Comparison of ENCODE assay signal across 1 cellular context in the genomic region with DNA sequence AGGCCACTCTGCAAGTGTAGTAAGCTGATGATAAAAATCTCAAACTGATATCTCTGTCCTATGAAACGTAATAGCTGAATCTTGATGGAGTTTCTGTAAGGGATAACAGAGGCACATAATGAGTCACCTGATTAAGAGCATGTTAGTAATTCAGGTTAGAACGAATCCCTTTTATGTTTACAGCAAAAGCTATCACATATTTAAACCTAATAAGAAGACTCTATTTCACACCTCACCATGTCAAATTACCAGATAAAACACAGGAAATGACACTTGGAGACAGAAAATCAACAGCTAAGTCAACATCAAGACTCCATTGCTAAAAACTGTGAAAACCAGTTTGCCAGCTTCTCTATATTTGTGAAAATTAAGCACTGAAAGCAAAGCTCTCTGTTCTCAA.
TF ChIP-seq lines count a peak whose summit lies in the region.

No MANE protein-coding gene starts in this region.

TF ChIP-seq in HepG2, 621 proteins besides CTCF, POLR2A, EP300 and RAD21:
- TF ChIP-seq, protein P1, sequence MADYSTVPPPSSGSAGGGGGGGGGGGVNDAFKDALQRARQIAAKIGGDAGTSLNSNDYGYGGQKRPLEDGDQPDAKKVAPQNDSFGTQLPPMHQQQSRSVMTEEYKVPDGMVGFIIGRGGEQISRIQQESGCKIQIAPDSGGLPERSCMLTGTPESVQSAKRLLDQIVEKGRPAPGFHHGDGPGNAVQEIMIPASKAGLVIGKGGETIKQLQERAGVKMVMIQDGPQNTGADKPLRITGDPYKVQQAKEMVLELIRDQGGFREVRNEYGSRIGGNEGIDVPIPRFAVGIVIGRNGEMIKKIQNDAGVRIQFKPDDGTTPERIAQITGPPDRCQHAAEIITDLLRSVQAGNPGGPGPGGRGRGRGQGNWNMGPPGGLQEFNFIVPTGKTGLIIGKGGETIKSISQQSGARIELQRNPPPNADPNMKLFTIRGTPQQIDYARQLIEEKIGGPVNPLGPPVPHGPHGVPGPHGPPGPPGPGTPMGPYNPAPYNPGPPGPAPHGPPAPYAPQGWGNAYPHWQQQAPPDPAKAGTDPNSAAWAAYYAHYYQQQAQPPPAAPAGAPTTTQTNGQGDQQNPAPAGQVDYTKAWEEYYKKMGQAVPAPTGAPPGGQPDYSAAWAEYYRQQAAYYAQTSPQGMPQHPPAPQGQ (CRISPR knock-in tag; IDR thresholded peaks at IDR 0.05; ENCODE audit: borderline replicate concordance), result no peak
- TF ChIP-seq KMT2B (CRISPR knock-in tag; IDR thresholded peaks at IDR 0.05) (no peak), ZNF720 (CRISPR knock-in tag; IDR thresholded peaks at IDR 0.05) (no peak)
- TF ChIP-seq, protein P2, sequence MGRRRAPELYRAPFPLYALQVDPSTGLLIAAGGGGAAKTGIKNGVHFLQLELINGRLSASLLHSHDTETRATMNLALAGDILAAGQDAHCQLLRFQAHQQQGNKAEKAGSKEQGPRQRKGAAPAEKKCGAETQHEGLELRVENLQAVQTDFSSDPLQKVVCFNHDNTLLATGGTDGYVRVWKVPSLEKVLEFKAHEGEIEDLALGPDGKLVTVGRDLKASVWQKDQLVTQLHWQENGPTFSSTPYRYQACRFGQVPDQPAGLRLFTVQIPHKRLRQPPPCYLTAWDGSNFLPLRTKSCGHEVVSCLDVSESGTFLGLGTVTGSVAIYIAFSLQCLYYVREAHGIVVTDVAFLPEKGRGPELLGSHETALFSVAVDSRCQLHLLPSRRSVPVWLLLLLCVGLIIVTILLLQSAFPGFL (CRISPR knock-in tag; IDR thresholded peaks at IDR 0.05), result no peak
- TF ChIP-seq, protein P3, sequence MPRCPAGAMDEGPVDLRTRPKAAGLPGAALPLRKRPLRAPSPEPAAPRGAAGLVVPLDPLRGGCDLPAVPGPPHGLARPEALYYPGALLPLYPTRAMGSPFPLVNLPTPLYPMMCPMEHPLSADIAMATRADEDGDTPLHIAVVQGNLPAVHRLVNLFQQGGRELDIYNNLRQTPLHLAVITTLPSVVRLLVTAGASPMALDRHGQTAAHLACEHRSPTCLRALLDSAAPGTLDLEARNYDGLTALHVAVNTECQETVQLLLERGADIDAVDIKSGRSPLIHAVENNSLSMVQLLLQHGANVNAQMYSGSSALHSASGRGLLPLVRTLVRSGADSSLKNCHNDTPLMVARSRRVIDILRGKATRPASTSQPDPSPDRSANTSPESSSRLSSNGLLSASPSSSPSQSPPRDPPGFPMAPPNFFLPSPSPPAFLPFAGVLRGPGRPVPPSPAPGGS (CRISPR knock-in tag; IDR thresholded peaks at IDR 0.05), result no peak
